ENCODE assay signal across 1 cellular context in the genomic region with DNA sequence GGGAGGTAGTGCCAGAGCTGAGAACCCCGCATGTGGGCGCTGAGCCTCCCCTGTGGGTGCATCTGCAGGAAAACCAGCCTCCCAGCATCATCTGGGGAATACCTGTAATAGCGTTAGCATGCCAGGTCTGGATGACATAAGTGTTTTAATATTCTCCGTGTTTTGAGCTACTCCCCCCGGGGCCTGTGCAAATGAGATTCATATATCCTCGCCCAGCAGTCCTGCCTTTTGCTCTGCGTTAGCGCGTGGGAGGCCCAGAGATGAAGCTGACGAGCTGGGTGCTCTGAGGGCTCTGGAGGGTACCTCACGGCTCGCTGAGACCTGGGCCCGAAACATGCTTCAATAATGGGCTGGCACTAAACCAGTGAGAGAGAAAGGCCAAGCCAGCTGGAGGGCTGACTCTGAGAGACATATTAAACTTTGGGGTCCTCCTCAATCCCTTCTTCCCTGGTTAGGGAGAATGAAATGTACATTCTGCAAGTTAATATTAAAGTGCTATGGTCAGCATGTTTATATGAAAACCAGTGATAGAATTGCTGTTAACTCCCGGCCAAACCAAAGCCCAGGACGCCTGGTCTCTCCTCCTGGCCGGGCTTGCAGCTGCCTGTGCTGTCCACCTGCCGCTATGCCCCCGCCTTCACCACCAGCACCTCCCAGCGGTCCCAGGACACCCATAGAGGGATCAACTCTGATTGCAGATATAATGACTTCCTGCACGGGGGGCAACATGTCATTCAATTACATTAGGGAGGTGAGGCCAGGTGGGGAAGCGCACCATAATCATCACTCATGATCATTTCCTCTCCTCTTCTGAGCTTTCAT.
TF ChIP-seq lines count a peak whose summit lies in the region.

No MANE protein-coding gene starts in this region.

TF ChIP-seq in K562, 482 proteins besides CTCF, POLR2A, EP300 and RAD21 (continued from another document):
- TF ChIP-seq, protein P1, sequence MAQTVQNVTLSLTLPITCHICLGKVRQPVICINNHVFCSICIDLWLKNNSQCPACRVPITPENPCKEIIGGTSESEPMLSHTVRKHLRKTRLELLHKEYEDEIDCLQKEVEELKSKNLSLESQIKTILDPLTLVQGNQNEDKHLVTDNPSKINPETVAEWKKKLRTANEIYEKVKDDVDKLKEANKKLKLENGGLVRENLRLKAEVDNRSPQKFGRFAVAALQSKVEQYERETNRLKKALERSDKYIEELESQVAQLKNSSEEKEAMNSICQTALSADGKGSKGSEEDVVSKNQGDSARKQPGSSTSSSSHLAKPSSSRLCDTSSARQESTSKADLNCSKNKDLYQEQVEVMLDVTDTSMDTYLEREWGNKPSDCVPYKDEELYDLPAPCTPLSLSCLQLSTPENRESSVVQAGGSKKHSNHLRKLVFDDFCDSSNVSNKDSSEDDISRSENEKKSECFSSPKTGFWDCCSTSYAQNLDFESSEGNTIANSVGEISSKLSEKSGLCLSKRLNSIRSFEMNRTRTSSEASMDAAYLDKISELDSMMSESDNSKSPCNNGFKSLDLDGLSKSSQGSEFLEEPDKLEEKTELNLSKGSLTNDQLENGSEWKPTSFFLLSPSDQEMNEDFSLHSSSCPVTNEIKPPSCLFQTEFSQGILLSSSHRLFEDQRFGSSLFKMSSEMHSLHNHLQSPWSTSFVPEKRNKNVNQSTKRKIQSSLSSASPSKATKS (CRISPR knock-in tag; IDR thresholded peaks at IDR 0.05): no peak
- TF ChIP-seq ZNF212 (CRISPR knock-in tag; IDR thresholded peaks at IDR 0.05): no peak
- 0 out of 2 replicates have a peak, but pooled peaks have one; percentile 49 for TF ChIP-seq ZNF316 (IDR thresholded peaks at IDR 0.05)
- no peak for TF ChIP-seq NR2C1 (IDR thresholded peaks at IDR 0.05)
- TF ChIP-seq NR2C1 (tag; IDR thresholded peaks at IDR 0.05): no peak
- no peak for TF ChIP-seq ZNF134 (CRISPR knock-in tag; conservative IDR thresholded peaks at IDR 0.05)
- no peak for TF ChIP-seq RBM14 (IDR thresholded peaks at IDR 0.05; ENCODE audit: borderline replicate concordance, insufficient read depth, low read depth, low read length)
- TF ChIP-seq FOXA3 (CRISPR knock-in tag; conservative IDR thresholded peaks at IDR 0.05 in 1 of 2, IDR thresholded peaks at IDR 0.05 in 1 of 2): no peak
- TF ChIP-seq CREB5 (CRISPR knock-in tag; IDR thresholded peaks at IDR 0.05): no peak
